In genomic region chr19:42332059-42332458, GRCh38 we compare ENCODE assay signal across 35 cellular contexts. TPM values are rescaled to one million over a fixed set of nuclear protein-coding genes. Genes with fewer than 3 reads are reported as not detected.
"Had no signal": no experiment of that assay in that cellular context is flagged by ENCODE, and none has a peak within 500 bp of the region (broad histone marks: within the 10 kb centered on the region; RNA-seq: fewer than 3 reads in every experiment).

No MANE protein-coding gene starts in this region.

- H3K27ac ChIP-seq: KMS-11, VCaP had no signal

- H3K27me3 Mint-ChIP-seq: activated B cell treated with CpG ODN at 0.5 μM for 24 hours; activated CD4-positive, alpha-beta memory T cell treated with anti-CD3 and anti-CD28 coated beads for 36 hours; activated naive CD8-positive, alpha-beta T cell; activated naive CD8-positive, alpha-beta T cell treated with anti-CD3 and anti-CD28 coated beads, Interleukin-2, amount 50 U/mL, for 24 hours; brain had no signal

- H3K36me3 Mint-ChIP-seq: activated CD4-positive, alpha-beta memory T cell treated with anti-CD3 and anti-CD28 coated beads for 36 hours; activated naive CD8-positive, alpha-beta T cell; brain had no signal

- H3K4me3 Mint-ChIP-seq: activated B cell treated with CpG ODN at 0.5 μM for 24 hours; activated CD4-positive, alpha-beta memory T cell treated with anti-CD3 and anti-CD28 coated beads for 36 hours; activated naive CD4-positive, alpha-beta T cell treated with anti-CD3 and anti-CD28 coated beads for 36 hours; activated naive CD8-positive, alpha-beta T cell; activated naive CD8-positive, alpha-beta T cell treated with anti-CD3 and anti-CD28 coated beads, Interleukin-2, amount 50 U/mL, for 24 hours; activated T-cell treated with anti-CD3 and anti-CD28 coated beads, Interleukin-2, amount 50 U/mL, for 4 hours; activated T-helper 1 cell treated with anti-CD3 and anti-CD28 coated beads, Interleukin-12 subunit alpha, Interleukin-12 subunit beta, Interleukin-2, Interleukin-4 antibody, amounts not matched to agents 30 ng/mL and 10 ng/mL and 1 ng/mL, durations not matched to agents 14 hours and 24 hours and 36 hours had no signal

- H3K27ac Mint-ChIP-seq: activated B cell treated with CpG ODN at 0.5 μM for 24 hours; activated CD4-positive, alpha-beta memory T cell treated with anti-CD3 and anti-CD28 coated beads for 36 hours; activated naive CD4-positive, alpha-beta T cell treated with anti-CD3 and anti-CD28 coated beads for 36 hours; activated naive CD8-positive, alpha-beta T cell; activated naive CD8-positive, alpha-beta T cell treated with anti-CD3 and anti-CD28 coated beads, Interleukin-2, amount 50 U/mL, for 24 hours; activated T-helper 1 cell treated with anti-CD3 and anti-CD28 coated beads, Interleukin-12 subunit alpha, Interleukin-12 subunit beta, Interleukin-2, Interleukin-4 antibody, amounts not matched to agents 30 ng/mL and 10 ng/mL and 1 ng/mL, durations not matched to agents 14 hours and 24 hours and 36 hours had no signal

- DNase-seq: activated B cell treated with CpG ODN at 0.5 μM for 24 hours; activated CD4-positive, alpha-beta memory T cell treated with anti-CD3 and anti-CD28 coated beads for 36 hours; activated CD4-positive, alpha-beta T cell treated with anti-CD3 and anti-CD28 coated beads for 4 hours; activated CD4-positive, alpha-beta T cell treated with anti-CD3 and anti-CD28 coated beads, Interleukin-2, amount 50 U/mL, for 1 hour; activated CD4-positive, CD25-positive, alpha-beta regulatory T cell treated with anti-CD3 and anti-CD28 coated beads, Interleukin-2, amount 50 U/mL, for 72 hours; activated CD8-positive, alpha-beta memory T cell treated with anti-CD3 and anti-CD28 coated beads, Interleukin-2, amount 50 U/mL, for 4 hours; activated gamma-delta T cell treated with Interleukin-2 at 50 U/mL for 16 hours; activated naive CD4-positive, alpha-beta T cell treated with anti-CD3 and anti-CD28 coated beads for 36 hours; activated naive CD8-positive, alpha-beta T cell treated with anti-CD3 and anti-CD28 coated beads, Interleukin-2, amount 50 U/mL, for 24 hours; activated T-cell treated with anti-CD3 and anti-CD28 coated beads for 4 hours; activated T-cell treated with anti-CD3 and anti-CD28 coated beads, Interleukin-2, amount 50 U/mL, for 4 hours; anterior cingulate cortex; NCI-H1048; NCI-H1105 treated with DMSO at 0.1 percent for 48 hours; NCI-H1436; NCI-H1694; NCI-H1930; NCI-H2081 treated with DMSO at 0.1 percent for 48 hours; NCI-H226; NCI-H446 treated with DMSO at 0.1 percent for 48 hours; NCI-H524; NCI-H69; SIG-M5; SW 1271; T-helper 1 cell; T-helper 2 cell; T-helper 9 cell had no signal

- H3K9me3 Mint-ChIP-seq: activated B cell treated with CpG ODN at 0.5 μM for 24 hours; activated CD4-positive, alpha-beta memory T cell treated with anti-CD3 and anti-CD28 coated beads for 36 hours; activated naive CD4-positive, alpha-beta T cell treated with anti-CD3 and anti-CD28 coated beads for 36 hours; activated naive CD8-positive, alpha-beta T cell treated with anti-CD3 and anti-CD28 coated beads, Interleukin-2, amount 50 U/mL, for 24 hours; activated T-cell treated with anti-CD3 and anti-CD28 coated beads, Interleukin-2, amount 50 U/mL, for 4 hours; activated T-helper 1 cell treated with anti-CD3 and anti-CD28 coated beads, Interleukin-12 subunit alpha, Interleukin-12 subunit beta, Interleukin-2, Interleukin-4 antibody, amounts not matched to agents 30 ng/mL and 10 ng/mL and 1 ng/mL, durations not matched to agents 14 hours and 24 hours and 36 hours; brain had no signal

- ATAC-seq: activated naive CD8-positive, alpha-beta T cell treated with anti-CD3 and anti-CD28 coated beads, Interleukin-2, amount 50 U/mL, for 24 hours; activated T-cell treated with anti-CD3 and anti-CD28 coated beads, Interleukin-2, amount 50 U/mL, for 4 hours; Panc1 had no signal

RNA-seq across cellular contexts. Expression of gene TMEM145, which starts 18.9 kb away (rescaled TPM):
- total RNA-seq: activated B cell treated with CpG ODN at 0.5 μM for 24 hours; activated naive CD4-positive, alpha-beta T cell treated with anti-CD3 and anti-CD28 coated beads for 36 hours; activated T-cell treated with anti-CD3 and anti-CD28 coated beads, Interleukin-2, amount 50 U/mL, for 4 hours; M059J had no signal

RNA-seq across cellular contexts. Expression of gene PRR19, which starts 30.1 kb away (rescaled TPM):
- total RNA-seq: bronchial epithelial cell had no signal

RNA-seq across cellular contexts. Expression of gene CNFN, which starts 58.0 kb away (rescaled TPM):
- total RNA-seq: activated CD4-positive, alpha-beta memory T cell treated with anti-CD3 and anti-CD28 coated beads for 36 hours; activated naive CD4-positive, alpha-beta T cell treated with anti-CD3 and anti-CD28 coated beads for 36 hours; activated T-cell treated with anti-CD3 and anti-CD28 coated beads, Interleukin-2, amount 50 U/mL, for 4 hours; activated T-helper 1 cell treated with anti-CD3 and anti-CD28 coated beads, Interleukin-12 subunit alpha, Interleukin-12 subunit beta, Interleukin-2, Interleukin-4 antibody, amounts not matched to agents 30 ng/mL and 10 ng/mL and 1 ng/mL, durations not matched to agents 14 hours and 24 hours and 36 hours; bronchial epithelial cell had no signal
